Comparison of ENCODE assay signal across 8 cellular contexts in the genomic region with DNA sequence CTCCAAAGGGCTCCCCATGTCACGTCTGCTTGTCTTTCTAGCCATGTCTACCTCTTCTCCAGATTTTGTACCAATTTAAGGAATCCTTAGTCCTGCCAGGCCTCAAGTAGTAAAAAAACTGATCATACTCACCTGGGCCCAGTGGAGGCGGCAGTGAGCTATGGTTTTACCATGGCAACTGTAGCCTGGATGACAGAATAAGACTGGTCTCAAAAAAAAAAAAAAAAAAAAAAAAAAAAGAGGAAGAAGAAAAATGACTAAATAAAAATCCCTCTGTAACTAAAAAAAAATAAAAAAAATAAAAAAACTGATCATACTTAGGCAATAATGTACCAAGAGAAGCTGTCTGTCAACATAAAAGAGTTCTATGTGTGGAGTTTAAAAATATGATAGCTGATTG.
DNase-seq lines count a peak whose midpoint lies in the region; ATAC-seq and TF ChIP-seq lines count a peak whose summit lies in the region.

No MANE protein-coding gene starts in this region.

- H3K27ac ChIP-seq in breast epithelium = no peak overlapping the region
- H3K27ac ChIP-seq in dorsolateral prefrontal cortex = no peak overlapping the region

- H3K4me1 ChIP-seq in breast epithelium = no peaks in the 10 kb centered on the region

- POLR2A ChIA-PET in MCF 10A (lab: Yijun Ruan, JAX) = no interaction called here

- H3K4me3 ChIP-seq in breast epithelium = no peak overlapping the region
- H3K4me3 ChIP-seq in NB4 (ENCODE audit: low read depth, low read length) = no peak overlapping the region
- H3K4me3 ChIP-seq in epithelial cell of proximal tubule (ENCODE audit: low read depth, low read length) = no peak overlapping the region
- no peak overlapping the region for H3K4me3 ChIP-seq in dorsolateral prefrontal cortex

- TF ChIP-seq CTCF in MCF 10A (IDR thresholded peaks at IDR 0.05; ENCODE audit: unreplicated experiment) = no peak
- TF ChIP-seq CTCF in breast epithelium (IDR thresholded peaks at IDR 0.05) = no peak
- TF ChIP-seq CTCF in NB4 (IDR thresholded peaks at IDR 0.05; ENCODE audit: low read depth, low read length) = peak; percentile 21
- TF ChIP-seq CTCF in epithelial cell of proximal tubule (conservative IDR thresholded peaks at IDR 0.05; ENCODE audit: low read depth, low read length) = peak; percentile 15
- no peak for TF ChIP-seq CTCF in dorsolateral prefrontal cortex (IDR thresholded peaks at IDR 0.05 in 54 of 56, conservative IDR thresholded peaks at IDR 0.05 in 2 of 56; ENCODE audit: low read depth in 1 of 56, partially characterized antibody in 56 of 56)

- H3K36me3 ChIP-seq in breast epithelium = no peaks in the 10 kb centered on the region

- H3K27me3 ChIP-seq in breast epithelium = no peaks in the 10 kb centered on the region
- H3K27me3 ChIP-seq in dorsolateral prefrontal cortex = no peaks in the 10 kb centered on the region

- DNase-seq in MCF 10A (ENCODE audit: unreplicated experiment) (peak; percentile 46), breast epithelium (ENCODE audit: low spot score in 2 of 2) (no peak), NB4 (ENCODE audit: low read depth) (peak; percentile 55), epithelial cell of proximal tubule (ENCODE audit: low read depth) (no peak), dorsolateral prefrontal cortex (no peak), GM19238 (ENCODE audit: insufficient read length, low spot score) (no peak)

- TF ChIP-seq POLR2A in breast epithelium (IDR thresholded peaks at IDR 0.05) (no peak), NB4 (IDR thresholded peaks at IDR 0.05; ENCODE audit: extremely low read depth, insufficient read length) (no peak)

- CTCF ChIA-PET in MCF 10A (lab: Yijun Ruan, JAX) = interaction anchor here (0.6 kb wide), 1 partner anchor 16 kb away, joined by 3 read pairs; no protein-coding TSS in a partner anchor

- no TSS peak for BruUV-seq in MCF 10A (replicated peaks; lab: Mats Ljungman, UMichigan)

- no peaks in the 10 kb centered on the region for H3K27me3 Mint-ChIP-seq in MCF 10A (ENCODE audit: insufficient read depth, unreplicated experiment)
- no peaks in the 10 kb centered on the region for H3K27me3 Mint-ChIP-seq in activated T-helper 17 cell treated with anti-CD3 and anti-CD28 coated beads, Interleukin-2, amount 50 U/mL, for 72 hours

- no peaks in the 10 kb centered on the region for H3K9me3 ChIP-seq in breast epithelium

- intact Hi-C loops in MCF 10A (cut with micrococcal nuclease) (loop anchor here (5.0 kb wide), 1 partner anchor 221 kb away; a partner anchor contains a TSS), breast epithelium (cut with DNase I; ENCODE audit: low total_unique reads) (no loop called here), dorsolateral prefrontal cortex (cut with DNase I) (no loop called here)

- ATAC-seq in HG02798 (IDR thresholded peaks at IDR 0.05; ENCODE audit: poor library complexity, unreplicated experiment) = peak; percentile 97
- no peak for ATAC-seq in activated T-helper 17 cell treated with anti-CD3 and anti-CD28 coated beads, Interleukin-2, amount 50 U/mL, for 72 hours (replicated peaks)

- peaks cover 7% of the 10 kb centered on the region for H3K4me1 Mint-ChIP-seq in MCF 10A (ENCODE audit: insufficient read depth, unreplicated experiment)
- H3K4me1 Mint-ChIP-seq in activated T-helper 17 cell treated with anti-CD3 and anti-CD28 coated beads, Interleukin-2, amount 50 U/mL, for 72 hours = no peaks in the 10 kb centered on the region

- peaks cover 6% of the 10 kb centered on the region for H3K36me3 Mint-ChIP-seq in MCF 10A (ENCODE audit: insufficient read depth, unreplicated experiment)
- H3K36me3 Mint-ChIP-seq in activated T-helper 17 cell treated with anti-CD3 and anti-CD28 coated beads, Interleukin-2, amount 50 U/mL, for 72 hours (ENCODE audit: low read depth) = no peaks in the 10 kb centered on the region

- H3K9me3 Mint-ChIP-seq in MCF 10A (ENCODE audit: unreplicated experiment) = no peaks in the 10 kb centered on the region
- H3K9me3 Mint-ChIP-seq in activated T-helper 17 cell treated with anti-CD3 and anti-CD28 coated beads, Interleukin-2, amount 50 U/mL, for 72 hours = no peaks in the 10 kb centered on the region

- no peak overlapping the region for H3K27ac Mint-ChIP-seq in MCF 10A (ENCODE audit: low read depth, unreplicated experiment)
- H3K27ac Mint-ChIP-seq in activated T-helper 17 cell treated with anti-CD3 and anti-CD28 coated beads, Interleukin-2, amount 50 U/mL, for 72 hours = no peak overlapping the region

- no peak overlapping the region for H3K4me3 Mint-ChIP-seq in MCF 10A (ENCODE audit: unreplicated experiment)
- H3K4me3 Mint-ChIP-seq in activated T-helper 17 cell treated with anti-CD3 and anti-CD28 coated beads, Interleukin-2, amount 50 U/mL, for 72 hours = no peak overlapping the region

Comparison
In these comparisons a context has a peak if more than half of its experiments do, and no peak if none do; other contexts are left out.
1. DNase-seq: peak in MCF 10A (single experiment) and NB4 (single experiment); none in breast epithelium (0 of 2), epithelial cell of proximal tubule (single experiment), dorsolateral prefrontal cortex (0 of 10) and GM19238 (single experiment).
2. CTCF ChIP-seq: peak in NB4 (single experiment) and epithelial cell of proximal tubule (single experiment); none in MCF 10A (single experiment), breast epithelium (0 of 3) and dorsolateral prefrontal cortex (0 of 56).